8 cellular contexts compared by ENCODE assay signal in genomic region chr19:36139473-36140288, GRCh38. TPM values are rescaled to one million over a fixed set of nuclear protein-coding genes. Genes with fewer than 3 reads are reported as not detected.
DNase-seq lines count a peak whose midpoint lies in the region; ATAC-seq and TF ChIP-seq lines count a peak whose summit lies in the region.

CAPNS1 (plus strand) TSS chr19:36140066; CDS start chr19:36141012, 946 bp downstream.

- peaks cover 9% of the 10 kb centered on the region for H3K9me1 ChIP-seq in IMR-90 (ENCODE audit: insufficient read depth, low read length)

- peaks cover 26 to 38% of the 10 kb centered on the region in 2 experiments for H3K79me1 ChIP-seq in IMR-90 (ENCODE audit: low read depth in 1 of 2, low read length in 2 of 2)

- peak within 1 kb of the TSS; percentile 96 for H3K23ac ChIP-seq in IMR-90 (ENCODE audit: low read depth, low read length)

- peak within 1 kb of the TSS; percentile 100 for H2AK9ac ChIP-seq in IMR-90 (replicated peaks; ENCODE audit: low read depth, low read length, poor library complexity)

- CTCF ChIA-PET in IMR-90 (lab: Yijun Ruan, JAX) = interaction anchor here (1.2 to 1.4 kb wide), 2 partner anchors 11 to 12 kb away, joined by 3 to 4 read pairs; no protein-coding TSS in a partner anchor

- peak within 1 kb of the TSS; percentile 94 for H3K56ac ChIP-seq in IMR-90 (ENCODE audit: extremely low read depth, insufficient read depth, low read length)

- TF ChIP-seq RAD21 in IMR-90 (IDR thresholded peaks at IDR 0.05; ENCODE audit: low read length) = no peak

- ATAC-seq in GM21528 (IDR thresholded peaks at IDR 0.05; ENCODE audit: low FRiP score, unreplicated experiment) (peak; percentile 80), IMR-90 (ENCODE audit: low read depth) (peak; percentile 84)

- H2BK120ac ChIP-seq in IMR-90 (ENCODE audit: low read depth, low read length) = peak within 1 kb of the TSS; percentile 63

- in situ Hi-C loops in IMR-90 (cut with MboI; ENCODE audit: low sequenced_read_pairs) = no loop called here

- H2AFZ ChIP-seq in IMR-90 (replicated peaks; ENCODE audit: low read length, poor library complexity) = peak within 1 kb of the TSS; percentile 96

- no peaks in the 10 kb centered on the region for H3K9me3 ChIP-seq in IMR-90 (ENCODE audit: control insufficient read depth, insufficient read depth, low read length)
- H3K9me3 ChIP-seq in muscle layer of colon (ENCODE audit: low read length) = no peaks in the 10 kb centered on the region

- no TSS peak for BruUV-seq in IMR-90 (replicated peaks; lab: Mats Ljungman, UMichigan)

- 1% methylated on average over 34 of the region's 74 CpGs; no CpG with 5 or more reads in 1 of the 2 experiments for WGBS in IMR-90 (ENCODE audit: extremely low coverage in 2 of 2, insufficient read length in 1 of 2), 2 experiments

- peak; percentile 92 for TF ChIP-seq POLR2A in IMR-90 (IDR thresholded peaks at IDR 0.05; ENCODE audit: low read depth, low read length)

- H2BK15ac ChIP-seq in IMR-90 (ENCODE audit: low read depth, low read length) = peak within 1 kb of the TSS; percentile 68; the same call in 1 of the 3 replicates

- H3K9ac ChIP-seq in IMR-90 (ENCODE audit: low read depth, low read length) = peak within 1 kb of the TSS; percentile 99
- H3K9ac ChIP-seq in muscle layer of colon (ENCODE audit: low read length) = peak within 1 kb of the TSS; percentile 100

- H4K20me1 ChIP-seq in IMR-90 (ENCODE audit: insufficient read depth, low read length) = peaks cover 23% of the 10 kb centered on the region

- POLR2A ChIA-PET in IMR-90 (lab: Charles Lee; ENCODE audit: unreplicated experiment) = interaction anchor here (0.6 kb wide), 1 partner anchor 21 kb away, joined by 17 read pairs; no protein-coding TSS in a partner anchor

- dilution Hi-C loops in IMR-90 (cut with HindIII; ENCODE audit: low sequenced_read_pairs, unreplicated experiment) = no loop called here

- peak within 1 kb of the TSS; percentile 96 for H3K4me3 ChIP-seq in IMR-90 (ENCODE audit: insufficient read depth, low read depth, low read length)
- peak within 1 kb of the TSS; percentile 90 for H3K4me3 ChIP-seq in epithelial cell of proximal tubule (ENCODE audit: low read depth, low read length)
- H3K4me3 ChIP-seq in muscle layer of colon (ENCODE audit: low read depth in 1 of 2, low read length in 2 of 2) = peak within 1 kb of the TSS; percentile 84 to 96

- peak within 1 kb of the TSS; percentile 98 for H3K14ac ChIP-seq in IMR-90 (replicated peaks; ENCODE audit: low read depth, low read length)

- H2AK5ac ChIP-seq in IMR-90 (ENCODE audit: low read depth, low read length) = peak within 1 kb of the TSS; percentile 87

- H3K4me2 ChIP-seq in IMR-90 (ENCODE audit: low read depth, low read length) = peak within 1 kb of the TSS; percentile 85

- no peak within 1 kb of the TSS for H2BK20ac ChIP-seq in IMR-90 (ENCODE audit: low read depth, low read length)

- peak within 1 kb of the TSS; percentile 99 for H3K4ac ChIP-seq in IMR-90 (ENCODE audit: low read depth, low read length)

- H3K27me3 ChIP-seq in IMR-90 (ENCODE audit: control insufficient read depth, insufficient read depth, low read length) (no peaks in the 10 kb centered on the region), muscle layer of colon (ENCODE audit: control insufficient read depth in 1 of 2, insufficient read depth in 2 of 2, low read length in 2 of 2) (no peaks in the 10 kb centered on the region)

- DNase-seq in DMS153 (lab: John Stamatoyannopoulos, UW) (peak; percentile 87), IMR-90 (peak; percentile 93), OCI-M1 (lab: John Stamatoyannopoulos, UW) (peak; percentile 99), activated T-cell treated with anti-CD3 and anti-CD28 coated beads for 4 hours (peak; percentile 79), epithelial cell of proximal tubule (ENCODE audit: low read depth) (no peak)
- peak; percentile 81 for DNase-seq in stimulated activated CD8-positive, alpha-beta memory T cell treated with anti-CD3 and anti-CD28 coated beads, Interleukin-7, amount 100 ng/mL, for 24 hours (ENCODE audit: low read depth)

- no peak for TF ChIP-seq CTCF in IMR-90 (conservative IDR thresholded peaks at IDR 0.05; ENCODE audit: low read depth, low read length)
- no peak for TF ChIP-seq CTCF in epithelial cell of proximal tubule (conservative IDR thresholded peaks at IDR 0.05; ENCODE audit: low read depth, low read length)

- H4K8ac ChIP-seq in IMR-90 (ENCODE audit: low read depth in 2 of 2, low read length in 2 of 2) = peak within 1 kb of the TSS; percentile 93 to 94

- intact Hi-C loops in IMR-90 (cut with micrococcal nuclease) = loop anchor here (2.0 kb wide), 1 partner anchor 25 kb away; the partner anchor contains the start of genes POLR2I and TBCB

- H4K5ac ChIP-seq in IMR-90 (ENCODE audit: low read depth, low read length) = peak within 1 kb of the TSS; percentile 91

- H3K27ac ChIP-seq in IMR-90 (ENCODE audit: insufficient read depth, low read length) = peak within 1 kb of the TSS; percentile 95
- H3K27ac ChIP-seq in muscle layer of colon (ENCODE audit: low read depth, low read length) = peak within 1 kb of the TSS; percentile 100

- H3K4me1 ChIP-seq in IMR-90 (ENCODE audit: control insufficient read depth, insufficient read depth, low read length) (peaks cover 10% of the 10 kb centered on the region), muscle layer of colon (ENCODE audit: insufficient read depth, low read length) (peaks cover 22% of the 10 kb centered on the region)

- peak within 1 kb of the TSS; percentile 92 for H2BK5ac ChIP-seq in IMR-90 (ENCODE audit: low read depth, low read length, poor library complexity, severe bottlenecking)

- peak within 1 kb of the TSS; percentile 93 for H4K91ac ChIP-seq in IMR-90 (ENCODE audit: insufficient read depth, low read depth, low read length)

- peak within 1 kb of the TSS; percentile 84 for H3K18ac ChIP-seq in IMR-90 (ENCODE audit: low read depth, low read length)

- H3K36me3 ChIP-seq in IMR-90 (ENCODE audit: control insufficient read depth, insufficient read depth, low read length) = peaks cover 19% of the 10 kb centered on the region
- H3K36me3 ChIP-seq in muscle layer of colon (ENCODE audit: insufficient read depth, low read length) = peaks cover 19% of the 10 kb centered on the region

TF ChIP-seq in IMR-90, 13 proteins besides CTCF, POLR2A, EP300 and RAD21:
- TF ChIP-seq SMC3 (IDR thresholded peaks at IDR 0.05; ENCODE audit: low read depth, low read length) (0 out of 2 replicates have a peak, but pooled peaks have one; percentile 9), FOS (IDR thresholded peaks at IDR 0.05; ENCODE audit: low read depth, low read length) (peak; percentile 70), CHD1 (IDR thresholded peaks at IDR 0.05; ENCODE audit: low read depth, low read length) (no peak), BHLHE40 (IDR thresholded peaks at IDR 0.05; ENCODE audit: low read depth, low read length) (peak; percentile 32; the same call in 1 of the 2 replicates), ELK1 (IDR thresholded peaks at IDR 0.05; ENCODE audit: borderline replicate concordance, low read depth, low read length) (no peak), USF2 (IDR thresholded peaks at IDR 0.05; ENCODE audit: low read depth, low read length) (peak; percentile 17; the same call in 1 of the 2 replicates), RCOR1 (IDR thresholded peaks at IDR 0.05; ENCODE audit: insufficient replicate concordance, low read length) (peak; percentile 9), MXI1 (IDR thresholded peaks at IDR 0.05; ENCODE audit: borderline replicate concordance, low read depth, low read length) (peak; percentile 64; the same call in 1 of the 2 replicates), MAZ (IDR thresholded peaks at IDR 0.05; ENCODE audit: borderline replicate concordance, low read depth, low read length) (peak; percentile 96), CEBPB (IDR thresholded peaks at IDR 0.05; ENCODE audit: low read depth, low read length) (no peak)

RNA-seq across cellular contexts. Expression of gene CAPNS1, which starts in this region (rescaled TPM):
- total RNA-seq in IMR-90 (2012; rRNA removed) (436 and 504 TPM in 2 replicates), epithelial cell of proximal tubule (259 and 267 TPM in 2 replicates)
- polyA plus RNA-seq in IMR-90 (2012; rRNA removed) = 988 and 1,060 TPM in 2 replicates
- polyA plus RNA-seq in IMR-90 (2012; cell fraction: cytosol; rRNA removed) = 249 and 1,026 TPM in 2 replicates
- 364 and 458 TPM in 2 replicates for polyA plus RNA-seq in IMR-90 (2012; cell fraction: nucleus; rRNA removed; ENCODE audit: low replicate concordance)
